10 cellular contexts compared by ENCODE assay signal in the genomic region with DNA sequence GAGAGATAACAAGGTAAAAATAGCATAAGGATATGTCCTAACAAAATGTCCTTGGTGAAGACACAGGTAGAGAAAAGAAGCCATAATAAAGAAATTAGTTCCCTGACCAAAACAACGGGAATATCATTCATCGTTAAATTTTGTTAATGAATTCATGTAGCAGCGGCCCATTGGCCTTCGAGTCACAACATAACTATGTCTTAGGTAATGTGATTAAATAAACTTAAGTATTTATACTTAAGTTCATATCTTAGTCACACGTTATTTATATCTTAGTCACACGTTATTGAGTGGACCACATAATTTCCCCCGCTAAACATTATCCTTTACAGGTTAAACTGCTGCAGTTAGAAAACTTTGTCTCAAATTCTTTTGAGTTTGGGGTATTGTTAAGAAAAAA. TPM values are rescaled to one million over a fixed set of nuclear protein-coding genes. Genes with fewer than 3 reads are reported as not detected.
A peak's percentile ranks its signal among the peaks of the same experiment; 100 is the strongest.
DNase-seq lines count a peak whose midpoint lies in the region; ATAC-seq and TF ChIP-seq lines count a peak whose summit lies in the region.
"Had no signal": no experiment of that assay in that cellular context is flagged by ENCODE, and none has a peak within 500 bp of the region (broad histone marks: within the 10 kb centered on the region; RNA-seq: fewer than 3 reads in every experiment).

No MANE protein-coding gene starts in this region.

- intact Hi-C loops in naive thymus-derived CD4-positive, alpha-beta T cell (cut with micrococcal nuclease): no loop called here

- no peak for ATAC-seq in naive thymus-derived CD4-positive, alpha-beta T cell
- ATAC-seq in GM19452 (IDR thresholded peaks at IDR 0.05; ENCODE audit: unreplicated experiment) (no peak), GM18861 (IDR thresholded peaks at IDR 0.05; ENCODE audit: unreplicated experiment) (no peak)

- POLR2A ChIA-PET in naive thymus-derived CD4-positive, alpha-beta T cell (lab: Charles Lee): no interaction called here

- no peaks in the 10 kb centered on the region for H3K9me3 ChIP-seq in MG63
- H3K9me3 ChIP-seq in naive thymus-derived CD4-positive, alpha-beta T cell (ENCODE audit: control insufficient read depth in 2 of 3, low read length in 3 of 3): no peaks in the 10 kb centered on the region

- H3K27me3 ChIP-seq in MG63: no peaks in the 10 kb centered on the region
- peaks cover 0 to 4% of the 10 kb centered on the region in 2 donors for H3K27me3 ChIP-seq in naive thymus-derived CD4-positive, alpha-beta T cell (ENCODE audit: control insufficient read depth in 2 of 2, insufficient read depth in 2 of 2, low read length in 2 of 2)

- peaks cover 0 to 12% (median 10%) of the 10 kb centered on the region in 5 donors for H3K36me3 Mint-ChIP-seq in naive thymus-derived CD4-positive, alpha-beta T cell

- peaks cover 0 to 7% (median 0%) of the 10 kb centered on the region in 11 donors for H3K9me3 Mint-ChIP-seq in naive thymus-derived CD4-positive, alpha-beta T cell

- H3K4me3 Mint-ChIP-seq in naive thymus-derived CD4-positive, alpha-beta T cell: peak overlapping the region in 6 of 10 donors; percentile 67 to 92 (median 82)

- CTCF ChIA-PET in naive thymus-derived CD4-positive, alpha-beta T cell (lab: Charles Lee): no interaction called here

- peak overlapping the region; percentile 72 for H3K4me3 ChIP-seq in MG63
- H3K4me3 ChIP-seq in epithelial cell of proximal tubule (ENCODE audit: low read depth, low read length): peak overlapping the region; percentile 79
- no peak overlapping the region for H3K4me3 ChIP-seq in naive thymus-derived CD4-positive, alpha-beta T cell (ENCODE audit: low read length)

- H3K4me1 ChIP-seq in naive thymus-derived CD4-positive, alpha-beta T cell (ENCODE audit: control insufficient read depth in 2 of 2, insufficient read depth in 2 of 2, low read length in 2 of 2): no peaks in the 10 kb centered on the region

- H3K27ac ChIP-seq in naive thymus-derived CD4-positive, alpha-beta T cell (ENCODE audit: low read depth, low read length): no peak overlapping the region

- TF ChIP-seq CTCF in epithelial cell of proximal tubule (conservative IDR thresholded peaks at IDR 0.05; ENCODE audit: low read depth, low read length): no peak

- peaks cover 16 to 36% (median 23%) of the 10 kb centered on the region in 5 donors for H3K27me3 Mint-ChIP-seq in naive thymus-derived CD4-positive, alpha-beta T cell

- peaks cover 28% of the 10 kb centered on the region for H3K36me3 ChIP-seq in MG63
- H3K36me3 ChIP-seq in naive thymus-derived CD4-positive, alpha-beta T cell (ENCODE audit: control insufficient read depth in 2 of 3, insufficient read depth in 3 of 3, low read length in 3 of 3): no peaks in the 10 kb centered on the region

- DNase-seq in AG08395 (ENCODE audit: low spot score): peak; percentile 16
- DNase-seq in MG63: peak; percentile 37
- DNase-seq in epithelial cell of proximal tubule (ENCODE audit: low read depth): peak; percentile 73
- no peak for DNase-seq in naive thymus-derived CD4-positive, alpha-beta T cell
- no peak for DNase-seq in COLO829 (ENCODE audit: low spot score)
- DNase-seq in activated CD4-positive, alpha-beta T cell treated with anti-CD3 and anti-CD28 coated beads, Interleukin-2, amount 50 U/mL, for 1 hour: no peak
- DNase-seq: activated T-cell treated with anti-CD3 and anti-CD28 coated beads, Interleukin-2, amount 50 U/mL, for 48 hours had no signal

- H3K4me1 Mint-ChIP-seq in naive thymus-derived CD4-positive, alpha-beta T cell: peaks cover 5 to 13% (median 8%) of the 10 kb centered on the region in 7 donors

- H3K27ac Mint-ChIP-seq in naive thymus-derived CD4-positive, alpha-beta T cell: no peak overlapping the region

RNA-seq across cellular contexts. Expression of a gene that starts 1.2 kb away (rescaled TPM):
- total RNA-seq in MG63 (2014; rRNA removed; shearing (Covaris generic); ENCODE audit: low replicate concordance): 2.4 and 3.3 TPM in 2 replicates
- 13.5 and 17.2 TPM in 2 replicates for total RNA-seq in epithelial cell of proximal tubule
- 1 to 10 TPM in 2 of 5 experiments, under 1 TPM in 3; 0.48 to 2.6 (median 0.78) TPM for total RNA-seq in naive thymus-derived CD4-positive, alpha-beta T cell
- polyA plus RNA-seq in naive thymus-derived CD4-positive, alpha-beta T cell: 1 to 10 TPM in 1 of 2 donors, under 1 TPM in 1; 0.33 to 1.4 TPM
- total RNA-seq: HT-29 had no signal

Comparison
In these comparisons a context has a peak if more than half of its experiments do, and no peak if none do; other contexts are left out.
1. DNase-seq: peak in AG08395 (single experiment), MG63 (single experiment) and epithelial cell of proximal tubule (single experiment); none in naive thymus-derived CD4-positive, alpha-beta T cell (0 of 9), COLO829 (single experiment) and activated CD4-positive, alpha-beta T cell treated with anti-CD3 and anti-CD28 coated beads, Interleukin-2, amount 50 U/mL, for 1 hour (single experiment).